In genomic region chr16:74718140-74718539, GRCh38 we compare ENCODE assay signal across 30 cellular contexts. TPM values are rescaled to one million over a fixed set of nuclear protein-coding genes. Genes with fewer than 3 reads are reported as not detected.
"Had no signal": no experiment of that assay in that cellular context is flagged by ENCODE, and none has a peak within 500 bp of the region (broad histone marks: within the 10 kb centered on the region; RNA-seq: fewer than 3 reads in every experiment).

No MANE protein-coding gene starts in this region.

- DNase-seq: cerebellar nuclear complex; effector CD8-positive, alpha-beta T cell; endodermal cell; foreskin keratinocyte; heart left ventricle; immature natural killer cell; islet precursor cell; kidney glomerular epithelial cell; naive B cell; ovary; psoas muscle; right cardiac atrium; stimulated activated CD4-positive, alpha-beta T cell treated with anti-CD3 and anti-CD28 coated beads, Interleukin-15, amount 100 ng/mL, for 24 hours; stimulated activated CD4-positive, alpha-beta T cell treated with anti-CD3 and anti-CD28 coated beads, Interleukin-2, amount 100 ng/mL, for 48 hours; stimulated activated naive B cell treated with anti-CD40 and anti-IgM and Interleukin-4, amounts not matched to agents 10 μg/mL and 1 μg/mL and 100 μg/mL, for 72 hours; thyroid gland; trophoblast cell had no signal

- H3K36me3 ChIP-seq: esophagus muscularis mucosa, gastroesophageal sphincter, heart left ventricle, ovary, suprapubic skin, thyroid gland, vagina had no signal

- H3K36me3 Mint-ChIP-seq: immature natural killer cell; naive B cell; natural killer cell treated with Interleukin-12 subunit alpha and Interleukin-12 subunit beta and Interleukin-15 and Interleukin-18, amount 100 ng/mL, for 72 hours; stimulated activated naive B cell treated with anti-CD40 and anti-IgM and Interleukin-4, amounts not matched to agents 10 μg/mL and 1 μg/mL and 100 μg/mL, for 72 hours had no signal

- H3K4me3 ChIP-seq: esophagus muscularis mucosa, gastroesophageal sphincter, heart left ventricle, hepatocyte, lung, ovary, psoas muscle, skin epidermis, suprapubic skin, thyroid gland, vagina had no signal

- H3K4me3 Mint-ChIP-seq: endodermal cell; immature natural killer cell; memory B cell; naive B cell; natural killer cell treated with Interleukin-12 subunit alpha and Interleukin-12 subunit beta and Interleukin-15 and Interleukin-18, amount 100 ng/mL, for 72 hours; neural crest cell; stimulated activated naive B cell treated with anti-CD40 and anti-IgM and Interleukin-4, amounts not matched to agents 10 μg/mL and 1 μg/mL and 100 μg/mL, for 72 hours; stimulated activated naive CD8-positive, alpha-beta T cell treated with anti-CD3 and anti-CD28 coated beads, Interleukin-15, Interleukin-2, amounts not matched to agents 100 ng/mL and 50 ng/mL, for 24 hours had no signal

- H3K27ac ChIP-seq: epithelial cell of prostate, esophagus muscularis mucosa, foreskin keratinocyte, gastroesophageal sphincter, heart left ventricle, hepatocyte, ovary, psoas muscle, skin epidermis, suprapubic skin, thyroid gland, vagina had no signal

- H3K4me2 ChIP-seq: hepatocyte had no signal

- ATAC-seq: foreskin keratinocyte; gastroesophageal sphincter; heart left ventricle; psoas muscle; right cardiac atrium; stimulated activated naive B cell treated with anti-CD40 and anti-IgM and Interleukin-4, amounts not matched to agents 10 μg/mL and 1 μg/mL and 100 μg/mL, for 72 hours had no signal

- H2AFZ ChIP-seq: hepatocyte had no signal

- H3K9me3 Mint-ChIP-seq: endodermal cell; immature natural killer cell; memory B cell; natural killer cell treated with Interleukin-12 subunit alpha and Interleukin-12 subunit beta and Interleukin-15 and Interleukin-18, amount 100 ng/mL, for 72 hours; neural crest cell; stimulated activated naive B cell treated with anti-CD40 and anti-IgM and Interleukin-4, amounts not matched to agents 10 μg/mL and 1 μg/mL and 100 μg/mL, for 72 hours; stimulated activated naive CD8-positive, alpha-beta T cell treated with anti-CD3 and anti-CD28 coated beads, Interleukin-15, Interleukin-2, amounts not matched to agents 100 ng/mL and 50 ng/mL, for 24 hours had no signal

- H3K4me1 Mint-ChIP-seq: endodermal cell; immature natural killer cell; neural crest cell; stimulated activated naive B cell treated with anti-CD40 and anti-IgM and Interleukin-4, amounts not matched to agents 10 μg/mL and 1 μg/mL and 100 μg/mL, for 72 hours had no signal

- H3K27ac Mint-ChIP-seq: endodermal cell; immature natural killer cell; memory B cell; naive B cell; natural killer cell treated with Interleukin-12 subunit alpha and Interleukin-12 subunit beta and Interleukin-15 and Interleukin-18, amount 100 ng/mL, for 72 hours; stimulated activated naive B cell treated with anti-CD40 and anti-IgM and Interleukin-4, amounts not matched to agents 10 μg/mL and 1 μg/mL and 100 μg/mL, for 72 hours; stimulated activated naive CD8-positive, alpha-beta T cell treated with anti-CD3 and anti-CD28 coated beads, Interleukin-15, Interleukin-2, amounts not matched to agents 100 ng/mL and 50 ng/mL, for 24 hours had no signal

- H3K9me3 ChIP-seq: esophagus muscularis mucosa, gastroesophageal sphincter, heart left ventricle, ovary, psoas muscle, suprapubic skin, thyroid gland, vagina had no signal

- H3K27me3 ChIP-seq: esophagus muscularis mucosa, heart left ventricle, hepatocyte, ovary, thyroid gland, vagina had no signal

- H3K4me1 ChIP-seq: esophagus muscularis mucosa, foreskin keratinocyte, gastroesophageal sphincter, heart left ventricle, psoas muscle, suprapubic skin, thyroid gland, vagina had no signal

- H3K79me2 ChIP-seq: hepatocyte had no signal

RNA-seq across cellular contexts. Expression of gene MLKL, which starts 17.5 kb away (rescaled TPM):
- total RNA-seq: neural crest cell had no signal

RNA-seq across cellular contexts. Expression of gene FA2H, which starts 56.5 kb away (rescaled TPM):
- total RNA-seq: fibroblast of lung; natural killer cell treated with Interleukin-12 subunit alpha and Interleukin-12 subunit beta and Interleukin-15 and Interleukin-18, amount 100 ng/mL, for 72 hours; neural crest cell; psoas muscle; vagina had no signal
- polyA plus RNA-seq: fibroblast of lung, immature natural killer cell had no signal
